In the genomic region with DNA sequence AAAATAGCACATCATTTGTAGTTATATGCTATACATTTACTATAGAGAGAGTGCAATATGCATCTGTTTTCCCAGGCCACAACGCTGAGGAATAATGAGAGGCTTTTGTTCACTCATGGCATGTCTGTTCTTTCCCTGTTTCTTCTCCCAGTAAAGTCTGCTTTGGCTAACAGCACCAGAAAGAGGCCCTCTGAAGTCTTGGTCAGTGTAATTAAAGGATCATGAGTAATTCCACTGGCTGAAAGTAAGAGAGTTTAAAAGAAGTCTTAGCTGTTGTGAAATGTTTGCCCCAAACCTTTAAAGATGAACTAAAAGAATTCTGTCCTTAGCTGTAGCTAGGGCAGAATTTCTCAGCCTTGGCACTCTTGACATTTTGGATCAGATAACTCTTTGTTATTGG, we compare ENCODE assay signal across 15 cellular contexts.
"Had no signal": no experiment of that assay in that cellular context is flagged by ENCODE, and none has a peak within 500 bp of the region (broad histone marks: within the 10 kb centered on the region; RNA-seq: fewer than 3 reads in every experiment).

No MANE protein-coding gene starts in this region.

- H3K36me3 ChIP-seq: esophagus squamous epithelium, suprapubic skin had no signal

- H3K27ac ChIP-seq: dorsolateral prefrontal cortex, hepatocyte, parathyroid adenoma, suprapubic skin had no signal

- H3K4me3 ChIP-seq: dorsolateral prefrontal cortex, esophagus squamous epithelium, hepatocyte, suprapubic skin had no signal

- DNase-seq: activated CD4-positive, alpha-beta T cell treated with anti-CD3 and anti-CD28 coated beads, Interleukin-2, amount 10 ng/mL, durations not matched to agents 7 days and 5 days; activated CD4-positive, CD25-positive, alpha-beta regulatory T cell; activated naive CD4-positive, alpha-beta T cell treated with anti-CD3 and anti-CD28 coated beads for 36 hours; activated T-cell treated with anti-CD3 and anti-CD28 coated beads for 4 hours; amniotic stem cell; esophagus squamous epithelium; retina; stimulated activated CD4-positive, alpha-beta T cell treated with anti-CD3 and anti-CD28 coated beads, Interleukin-2, amount 100 ng/mL, for 24 hours; stimulated activated naive CD4-positive, alpha-beta T cell; T-helper 17 cell had no signal

- H3K4me1 ChIP-seq: parathyroid adenoma, suprapubic skin had no signal

- H3K9me3 ChIP-seq: esophagus squamous epithelium, suprapubic skin had no signal

- H3K9ac ChIP-seq: parathyroid adenoma had no signal

- H3K79me2 ChIP-seq: hepatocyte, parathyroid adenoma had no signal

- ATAC-seq: activated T-helper 17 cell treated with anti-CD3 and anti-CD28 coated beads, Interleukin-2, amount 50 U/mL, for 72 hours; T-helper 17 cell had no signal

- H3K27me3 ChIP-seq: esophagus squamous epithelium, hepatocyte, suprapubic skin had no signal

- H2AFZ ChIP-seq: hepatocyte, parathyroid adenoma had no signal
